In genomic region chr19:13043285-13043684, GRCh38 we compare ENCODE assay signal across 15 cellular contexts. TPM values are rescaled to one million over a fixed set of nuclear protein-coding genes. Genes with fewer than 3 reads are reported as not detected.
DNase-seq lines count a peak whose midpoint lies in the region; ATAC-seq and TF ChIP-seq lines count a peak whose summit lies in the region.
"Had no signal": no experiment of that assay in that cellular context is flagged by ENCODE, and none has a peak within 500 bp of the region (broad histone marks: within the 10 kb centered on the region; RNA-seq: fewer than 3 reads in every experiment).

No MANE protein-coding gene starts in this region.

- no peaks in the 10 kb centered on the region for H3K9me3 Mint-ChIP-seq in natural killer cell
- H3K9me3 Mint-ChIP-seq in natural killer cell treated with Interleukin-12 subunit alpha and Interleukin-12 subunit beta and Interleukin-15 and Interleukin-18, amount 100 ng/mL, for 72 hours: no peaks in the 10 kb centered on the region
- H3K9me3 Mint-ChIP-seq in glutamatergic neuron (ENCODE audit: unreplicated experiment): peaks cover 5% of the 10 kb centered on the region
- no peaks in the 10 kb centered on the region for H3K9me3 Mint-ChIP-seq in activated CD4-positive, alpha-beta T cell treated with anti-CD3 and anti-CD28 coated beads for 36 hours (ENCODE audit: low read depth)
- H3K9me3 Mint-ChIP-seq: activated naive CD4-positive, alpha-beta T cell treated with anti-CD3 and anti-CD28 coated beads, Interleukin-2, amount 10 ng/mL, durations not matched to agents 7 days and 5 days had no signal

- POLR2A ChIA-PET in activated CD4-positive, alpha-beta T cell treated with anti-CD3 and anti-CD28 coated beads for 36 hours (lab: Charles Lee): interaction anchor here (0.6 kb wide), 1 partner anchor 76 kb away, joined by 10 read pairs; no protein-coding TSS in a partner anchor

- intact Hi-C loops in natural killer cell (cut with micrococcal nuclease): loop anchor here (10.0 kb wide), 1 partner anchor 258 kb away; no protein-coding TSS in a partner anchor
- intact Hi-C loops in activated CD4-positive, alpha-beta T cell treated with anti-CD3 and anti-CD28 coated beads for 36 hours (cut with DNase I, micrococcal nuclease): no loop called here

- CTCF ChIA-PET in activated CD4-positive, alpha-beta T cell treated with anti-CD3 and anti-CD28 coated beads for 36 hours (lab: Charles Lee): interaction anchor here (0.6 to 1.4 kb wide), 6 partner anchors 11 to 902 kb away, joined by 3 to 4 read pairs (median 3); partner anchors contain the start of gene NFIX

- ATAC-seq in natural killer cell (no peak), HG03442 (IDR thresholded peaks at IDR 0.05; ENCODE audit: unreplicated experiment) (no peak), HG03342 (IDR thresholded peaks at IDR 0.05; ENCODE audit: unreplicated experiment) (no peak)
- ATAC-seq in natural killer cell treated with Interleukin-12 subunit alpha and Interleukin-12 subunit beta and Interleukin-15 and Interleukin-18, amount 100 ng/mL, for 72 hours: no peak
- ATAC-seq in activated CD4-positive, alpha-beta T cell treated with anti-CD3 and anti-CD28 coated beads for 36 hours: no peak

- H3K4me3 Mint-ChIP-seq in natural killer cell (peak overlapping the region; percentile 45), glutamatergic neuron (ENCODE audit: unreplicated experiment) (peak overlapping the region; percentile 18)
- no peak overlapping the region for H3K4me3 Mint-ChIP-seq in natural killer cell treated with Interleukin-12 subunit alpha and Interleukin-12 subunit beta and Interleukin-15 and Interleukin-18, amount 100 ng/mL, for 72 hours
- H3K4me3 Mint-ChIP-seq in activated CD4-positive, alpha-beta T cell treated with anti-CD3 and anti-CD28 coated beads for 36 hours: no peak overlapping the region
- H3K4me3 Mint-ChIP-seq: activated naive CD4-positive, alpha-beta T cell treated with anti-CD3 and anti-CD28 coated beads, Interleukin-2, amount 10 ng/mL, durations not matched to agents 7 days and 5 days had no signal

- no peak for TF ChIP-seq CTCF in natural killer cell (IDR thresholded peaks at IDR 0.05)
- TF ChIP-seq CTCF in glutamatergic neuron (IDR thresholded peaks at IDR 0.05; ENCODE audit: partially characterized antibody, unreplicated experiment): no peak

- H3K36me3 Mint-ChIP-seq in natural killer cell (no peaks in the 10 kb centered on the region), glutamatergic neuron (ENCODE audit: unreplicated experiment) (peaks cover 4% of the 10 kb centered on the region)
- H3K36me3 Mint-ChIP-seq in natural killer cell treated with Interleukin-12 subunit alpha and Interleukin-12 subunit beta and Interleukin-15 and Interleukin-18, amount 100 ng/mL, for 72 hours: no peaks in the 10 kb centered on the region
- H3K36me3 Mint-ChIP-seq in activated CD4-positive, alpha-beta T cell treated with anti-CD3 and anti-CD28 coated beads for 36 hours (ENCODE audit: low read depth): no peaks in the 10 kb centered on the region
- H3K36me3 Mint-ChIP-seq: activated naive CD4-positive, alpha-beta T cell treated with anti-CD3 and anti-CD28 coated beads, Interleukin-2, amount 10 ng/mL, durations not matched to agents 7 days and 5 days had no signal

- H3K4me1 Mint-ChIP-seq in natural killer cell (peaks cover 33 to 42% of the 10 kb centered on the region in 2 donors), glutamatergic neuron (ENCODE audit: low read depth, unreplicated experiment) (peaks cover 14% of the 10 kb centered on the region)
- peaks cover 25 to 45% of the 10 kb centered on the region in 2 donors for H3K4me1 Mint-ChIP-seq in natural killer cell treated with Interleukin-12 subunit alpha and Interleukin-12 subunit beta and Interleukin-15 and Interleukin-18, amount 100 ng/mL, for 72 hours (ENCODE audit: low read depth in 2 of 2)
- peaks cover 10% of the 10 kb centered on the region for H3K4me1 Mint-ChIP-seq in activated CD4-positive, alpha-beta T cell treated with anti-CD3 and anti-CD28 coated beads for 36 hours
- H3K4me1 Mint-ChIP-seq: activated naive CD4-positive, alpha-beta T cell treated with anti-CD3 and anti-CD28 coated beads, Interleukin-2, amount 10 ng/mL, durations not matched to agents 7 days and 5 days had no signal

- peak overlapping the region; percentile 11 to 95 for H3K27ac Mint-ChIP-seq in natural killer cell
- H3K27ac Mint-ChIP-seq in natural killer cell treated with Interleukin-12 subunit alpha and Interleukin-12 subunit beta and Interleukin-15 and Interleukin-18, amount 100 ng/mL, for 72 hours: no peak overlapping the region
- H3K27ac Mint-ChIP-seq in glutamatergic neuron (ENCODE audit: unreplicated experiment): no peak overlapping the region
- H3K27ac Mint-ChIP-seq in activated CD4-positive, alpha-beta T cell treated with anti-CD3 and anti-CD28 coated beads for 36 hours: no peak overlapping the region
- H3K27ac Mint-ChIP-seq: activated naive CD4-positive, alpha-beta T cell treated with anti-CD3 and anti-CD28 coated beads, Interleukin-2, amount 10 ng/mL, durations not matched to agents 7 days and 5 days had no signal

- DNase-seq in natural killer cell (no peak), NCI-H524 treated with DMSO at 0.1 percent for 48 hours (lab: John Stamatoyannopoulos, UW) (peak; percentile 40), glutamatergic neuron (peak; percentile 57), KG1 (lab: John Stamatoyannopoulos, UW) (no peak)
- no peak for DNase-seq in natural killer cell treated with Interleukin-12 subunit alpha and Interleukin-12 subunit beta and Interleukin-15 and Interleukin-18, amount 100 ng/mL, for 72 hours (ENCODE audit: low spot score)
- no peak for DNase-seq in activated CD4-positive, alpha-beta T cell treated with anti-CD3 and anti-CD28 coated beads for 36 hours
- DNase-seq: activated CD8-positive, alpha-beta memory T cell treated with anti-CD3 and anti-CD28 coated beads, Interleukin-2, amount 50 U/mL, for 4 hours; activated naive CD4-positive, alpha-beta T cell treated with anti-CD3 and anti-CD28 coated beads, Interleukin-2, amount 10 ng/mL, durations not matched to agents 7 days and 5 days; AML-193; occipital lobe; PC-3; T-helper 1 cell had no signal

- H3K27me3 Mint-ChIP-seq in natural killer cell (ENCODE audit: low read depth in 2 of 2): peaks cover 0 to 11% of the 10 kb centered on the region in 2 donors
- H3K27me3 Mint-ChIP-seq in natural killer cell treated with Interleukin-12 subunit alpha and Interleukin-12 subunit beta and Interleukin-15 and Interleukin-18, amount 100 ng/mL, for 72 hours: peaks cover 0 to 11% of the 10 kb centered on the region in 2 donors
- H3K27me3 Mint-ChIP-seq in glutamatergic neuron (ENCODE audit: unreplicated experiment): peaks cover 13% of the 10 kb centered on the region
- no peaks in the 10 kb centered on the region for H3K27me3 Mint-ChIP-seq in activated CD4-positive, alpha-beta T cell treated with anti-CD3 and anti-CD28 coated beads for 36 hours

RNA-seq across cellular contexts. Expression of gene NFIX, which starts 48.0 kb away (rescaled TPM):
- total RNA-seq in natural killer cell: 1 to 10 TPM in 2 of 3 donors, under 1 TPM in 1; 0.61 to 2.1 (median 1.3) TPM
- total RNA-seq in natural killer cell treated with Interleukin-12 subunit alpha and Interleukin-12 subunit beta and Interleukin-15 and Interleukin-18, amount 100 ng/mL, for 72 hours: under 1 TPM; 0.31 to 0.89 TPM
- 2.4 TPM for total RNA-seq in glutamatergic neuron (ENCODE audit: unreplicated experiment)
- total RNA-seq in activated CD4-positive, alpha-beta T cell treated with anti-CD3 and anti-CD28 coated beads for 36 hours: 1 to 10 TPM; 4.3 to 4.8 TPM

RNA-seq across cellular contexts. Expression of gene LYL1, which starts 59.4 kb away (rescaled TPM):
- total RNA-seq in natural killer cell: 1 to 10 TPM; 2.0 to 7.7 (median 6.7) TPM
- 1 to 10 TPM in 1 of 2 donors, under 1 TPM in 1; 0.86 to 1.4 TPM for total RNA-seq in natural killer cell treated with Interleukin-12 subunit alpha and Interleukin-12 subunit beta and Interleukin-15 and Interleukin-18, amount 100 ng/mL, for 72 hours
- total RNA-seq in glutamatergic neuron (ENCODE audit: unreplicated experiment): 1.3 TPM
- total RNA-seq in activated CD4-positive, alpha-beta T cell treated with anti-CD3 and anti-CD28 coated beads for 36 hours: 1 to 10 TPM; 2.0 to 2.5 TPM
- total RNA-seq: LHCN-M2 had no signal

Comparison
In these comparisons a context has a peak if more than half of its experiments do, and no peak if none do; other contexts are left out.
1. H3K27ac Mint-ChIP-seq: peak in natural killer cell (2 of 2); none in natural killer cell treated with Interleukin-12 subunit alpha and Interleukin-12 subunit beta and Interleukin-15 and Interleukin-18, amount 100 ng/mL, for 72 hours (0 of 2), glutamatergic neuron (single experiment) and activated CD4-positive, alpha-beta T cell treated with anti-CD3 and anti-CD28 coated beads for 36 hours (single experiment).
2. H3K4me3 Mint-ChIP-seq: peak in natural killer cell (single experiment) and glutamatergic neuron (single experiment); none in natural killer cell treated with Interleukin-12 subunit alpha and Interleukin-12 subunit beta and Interleukin-15 and Interleukin-18, amount 100 ng/mL, for 72 hours (single experiment) and activated CD4-positive, alpha-beta T cell treated with anti-CD3 and anti-CD28 coated beads for 36 hours (single experiment).
3. DNase-seq: peak in NCI-H524 treated with DMSO at 0.1 percent for 48 hours (single experiment) and glutamatergic neuron (single experiment); none in natural killer cell (single experiment), natural killer cell treated with Interleukin-12 subunit alpha and Interleukin-12 subunit beta and Interleukin-15 and Interleukin-18, amount 100 ng/mL, for 72 hours (single experiment), KG1 (single experiment) and activated CD4-positive, alpha-beta T cell treated with anti-CD3 and anti-CD28 coated beads for 36 hours (single experiment).